Comparison of ENCODE assay signal across 19 cellular contexts in genomic region chr14:90114554-90114953, GRCh38. TPM values are rescaled to one million over a fixed set of nuclear protein-coding genes. Genes with fewer than 3 reads are reported as not detected.
DNase-seq lines count a peak whose midpoint lies in the region; ATAC-seq, FAIRE-seq and TF ChIP-seq lines count a peak whose summit lies in the region.
"Had no signal": no experiment of that assay in that cellular context is flagged by ENCODE, and none has a peak within 500 bp of the region (broad histone marks: within the 10 kb centered on the region; RNA-seq: fewer than 3 reads in every experiment).

No MANE protein-coding gene starts in this region.

- no peaks in the 10 kb centered on the region for H3K4me1 Mint-ChIP-seq in progenitor cell of endocrine pancreas (ENCODE audit: low read depth)
- H3K4me1 Mint-ChIP-seq in CD8-positive, alpha-beta T cell (ENCODE audit: low read depth): no peaks in the 10 kb centered on the region

- no peaks in the 10 kb centered on the region for H3K9me3 Mint-ChIP-seq in progenitor cell of endocrine pancreas (ENCODE audit: low read depth)
- H3K9me3 Mint-ChIP-seq in CD8-positive, alpha-beta T cell: no peaks in the 10 kb centered on the region
- H3K9me3 Mint-ChIP-seq: activated T-helper 1 cell treated with anti-CD3 and anti-CD28 coated beads, Interleukin-12 subunit alpha, Interleukin-12 subunit beta, Interleukin-2, Interleukin-4 antibody, amounts not matched to agents 30 ng/mL and 10 ng/mL and 1 ng/mL, durations not matched to agents 14 hours and 24 hours and 36 hours had no signal

- intact Hi-C loops in CD8-positive, alpha-beta T cell (cut with DNase I, micrococcal nuclease): no loop called here

- POLR2A ChIA-PET in CD8-positive, alpha-beta T cell (lab: Charles Lee): no interaction called here

- CTCF ChIA-PET in CD8-positive, alpha-beta T cell (lab: Charles Lee): no interaction called here

- H3K9me3 ChIP-seq in CD8-positive, alpha-beta T cell (ENCODE audit: low read length): no peaks in the 10 kb centered on the region
- H3K9me3 ChIP-seq: colonic mucosa had no signal

- FAIRE-seq in GM19239 (lab: Jason Lieb, UNC) (no peak), urothelium cell line (lab: Jason Lieb, UNC) (no peak)

- H3K4me1 ChIP-seq in CD8-positive, alpha-beta T cell (ENCODE audit: insufficient read depth, low read length): no peaks in the 10 kb centered on the region
- H3K4me1 ChIP-seq: colonic mucosa had no signal

- H3K36me3 ChIP-seq in CD8-positive, alpha-beta T cell (ENCODE audit: insufficient read depth, low read length): no peaks in the 10 kb centered on the region
- H3K36me3 ChIP-seq: colonic mucosa had no signal

- ATAC-seq in CD8-positive, alpha-beta T cell: no peak
- ATAC-seq: activated CD8-positive, alpha-beta T cell treated with anti-CD3 and anti-CD28 coated beads, Interleukin-2, amount 10 ng/mL, durations not matched to agents 7 days and 5 days; left colon had no signal

- H3K27me3 Mint-ChIP-seq in progenitor cell of endocrine pancreas: peaks cover 7% of the 10 kb centered on the region
- H3K27me3 Mint-ChIP-seq in CD8-positive, alpha-beta T cell (ENCODE audit: low read depth): peaks cover 29% of the 10 kb centered on the region

- no peaks in the 10 kb centered on the region for H3K27me3 ChIP-seq in CD8-positive, alpha-beta T cell (ENCODE audit: insufficient read depth, low read length)

- DNase-seq in NCI-H526 (lab: John Stamatoyannopoulos, UW) (peak; percentile 22 to 67), NCI-H526 treated with DMSO at 0.1 percent for 48 hours (lab: John Stamatoyannopoulos, UW) (no peak), HuH-7 (ENCODE audit: low spot score) (peak; percentile 15), dermis blood vessel endothelial cell (peak; percentile 25), progenitor cell of endocrine pancreas (ENCODE audit: low spot score, unreplicated experiment) (no peak), GM19239 (ENCODE audit: insufficient read length, low spot score) (no peak), urothelium cell line (ENCODE audit: low spot score) (no peak)
- no peak for DNase-seq in CD8-positive, alpha-beta T cell
- DNase-seq: activated CD8-positive, alpha-beta T cell treated with anti-CD3 and anti-CD28 coated beads, Interleukin-2, amount 10 ng/mL, durations not matched to agents 7 days and 5 days; Calu3; colonic mucosa; H7; hippocampal formation; left colon; NCI-H1105; PC-9 had no signal

- no peak overlapping the region for H3K4me3 Mint-ChIP-seq in progenitor cell of endocrine pancreas (ENCODE audit: low read depth)
- H3K4me3 Mint-ChIP-seq in CD8-positive, alpha-beta T cell: no peak overlapping the region
- H3K4me3 Mint-ChIP-seq: activated CD8-positive, alpha-beta T cell treated with anti-CD3 and anti-CD28 coated beads, Interleukin-2, amount 10 ng/mL, durations not matched to agents 7 days and 5 days; activated T-helper 1 cell treated with anti-CD3 and anti-CD28 coated beads, Interleukin-12 subunit alpha, Interleukin-12 subunit beta, Interleukin-2, Interleukin-4 antibody, amounts not matched to agents 30 ng/mL and 10 ng/mL and 1 ng/mL, durations not matched to agents 14 hours and 24 hours and 36 hours had no signal

- no peak overlapping the region for H3K27ac Mint-ChIP-seq in progenitor cell of endocrine pancreas
- no peak overlapping the region for H3K27ac Mint-ChIP-seq in CD8-positive, alpha-beta T cell
- H3K27ac Mint-ChIP-seq: activated CD8-positive, alpha-beta T cell treated with anti-CD3 and anti-CD28 coated beads, Interleukin-2, amount 10 ng/mL, durations not matched to agents 7 days and 5 days; activated T-helper 1 cell treated with anti-CD3 and anti-CD28 coated beads, Interleukin-12 subunit alpha, Interleukin-12 subunit beta, Interleukin-2, Interleukin-4 antibody, amounts not matched to agents 30 ng/mL and 10 ng/mL and 1 ng/mL, durations not matched to agents 14 hours and 24 hours and 36 hours had no signal

- peak; percentile 52 for TF ChIP-seq CTCF in progenitor cell of endocrine pancreas (IDR thresholded peaks at IDR 0.05; ENCODE audit: unreplicated experiment)
- no peak for TF ChIP-seq CTCF in CD8-positive, alpha-beta T cell (IDR thresholded peaks at IDR 0.05)

- H3K36me3 Mint-ChIP-seq in progenitor cell of endocrine pancreas (ENCODE audit: insufficient read depth): no peaks in the 10 kb centered on the region
- no peaks in the 10 kb centered on the region for H3K36me3 Mint-ChIP-seq in CD8-positive, alpha-beta T cell

- H3K4me3 ChIP-seq in CD8-positive, alpha-beta T cell (ENCODE audit: low read depth, low read length): no peak overlapping the region
- H3K4me3 ChIP-seq: colonic mucosa, PC-9 had no signal

- H3K27ac ChIP-seq in CD8-positive, alpha-beta T cell (ENCODE audit: low read depth, low read length): no peak overlapping the region
- H3K27ac ChIP-seq: colonic mucosa, PC-9 had no signal

RNA-seq across cellular contexts. Expression of gene KCNK13, which starts 52.8 kb away (rescaled TPM):
- total RNA-seq in dermis blood vessel endothelial cell (0.05 TPM in 1 of 2 replicates, not detected in the other), progenitor cell of endocrine pancreas (not detected in 2 replicates)
- not detected for total RNA-seq in CD8-positive, alpha-beta T cell
- total RNA-seq: activated T-helper 1 cell treated with anti-CD3 and anti-CD28 coated beads, Interleukin-12 subunit alpha, Interleukin-12 subunit beta, Interleukin-2, Interleukin-4 antibody, amounts not matched to agents 30 ng/mL and 10 ng/mL and 1 ng/mL, durations not matched to agents 14 hours and 24 hours and 36 hours; Calu3; NCI-H460; PC-9; pulmonary artery endothelial cell had no signal

Comparison
In these comparisons a context has a peak if more than half of its experiments do, and no peak if none do; other contexts are left out.
1. DNase-seq: peak in NCI-H526 (2 of 2), HuH-7 (single experiment) and dermis blood vessel endothelial cell (single experiment); none in NCI-H526 treated with DMSO at 0.1 percent for 48 hours (single experiment), progenitor cell of endocrine pancreas (single experiment), GM19239 (single experiment), urothelium cell line (single experiment) and CD8-positive, alpha-beta T cell (0 of 7).